Comparison of ENCODE assay signal across 1 cellular context in the genomic region with DNA sequence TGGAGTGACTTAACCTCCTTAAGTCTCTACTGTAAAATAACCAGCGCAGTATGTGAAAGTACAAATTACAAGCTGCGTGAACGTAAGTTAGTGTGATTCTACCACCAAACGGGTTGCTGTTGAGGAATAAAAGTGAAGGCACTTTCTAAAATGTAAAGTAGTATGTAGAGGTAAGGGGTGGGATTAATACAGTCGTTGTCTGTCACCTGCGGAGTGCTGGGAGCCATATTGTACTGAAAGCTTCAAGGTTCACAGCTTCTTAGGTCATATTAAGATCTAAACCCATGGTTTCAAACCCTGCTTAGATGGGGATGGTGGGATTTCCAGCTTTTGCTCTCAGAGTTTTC.
TF ChIP-seq lines count a peak whose summit lies in the region.

No MANE protein-coding gene starts in this region.

TF ChIP-seq in K562, 482 proteins besides CTCF, POLR2A, EP300 and RAD21 (continued from another document):
- TF ChIP-seq YY1 (IDR thresholded peaks at IDR 0.05; ENCODE audit: borderline replicate concordance in 1 of 3, control insufficient read depth in 1 of 3, extremely low read depth in 1 of 3, insufficient read depth in 3 of 3, insufficient read length in 1 of 3, insufficient replicate concordance in 2 of 3, low read depth in 1 of 3, low read length in 2 of 3) = peak in 1 of 3 experiments; percentile 67
- TF ChIP-seq CTBP1 (IDR thresholded peaks at IDR 0.05; ENCODE audit: borderline replicate concordance) = no peak
- TF ChIP-seq PHF8 (IDR thresholded peaks at IDR 0.05; ENCODE audit: borderline replicate concordance, low read length) = no peak
- TF ChIP-seq RCOR1 (IDR thresholded peaks at IDR 0.05; ENCODE audit: borderline replicate concordance in 1 of 2, low read depth in 2 of 2, low read length in 2 of 2) = 0 out of 4 replicates have a peak, but pooled peaks of 1 of the 2 experiments have one; percentile 1
- TF ChIP-seq USF1 (CRISPR knock-in tag; IDR thresholded peaks at IDR 0.05) = no peak
- no peak for TF ChIP-seq MYNN (IDR thresholded peaks at IDR 0.05)
- no peak for TF ChIP-seq MYNN (CRISPR knock-in tag; IDR thresholded peaks at IDR 0.05)
- TF ChIP-seq RBBP5 (IDR thresholded peaks at IDR 0.05; ENCODE audit: borderline replicate concordance, insufficient read depth, low read length, poor library complexity, severe bottlenecking) = no peak
- TF ChIP-seq HMG20B (CRISPR knock-in tag; IDR thresholded peaks at IDR 0.05) = no peak
- TF ChIP-seq, protein P1, sequence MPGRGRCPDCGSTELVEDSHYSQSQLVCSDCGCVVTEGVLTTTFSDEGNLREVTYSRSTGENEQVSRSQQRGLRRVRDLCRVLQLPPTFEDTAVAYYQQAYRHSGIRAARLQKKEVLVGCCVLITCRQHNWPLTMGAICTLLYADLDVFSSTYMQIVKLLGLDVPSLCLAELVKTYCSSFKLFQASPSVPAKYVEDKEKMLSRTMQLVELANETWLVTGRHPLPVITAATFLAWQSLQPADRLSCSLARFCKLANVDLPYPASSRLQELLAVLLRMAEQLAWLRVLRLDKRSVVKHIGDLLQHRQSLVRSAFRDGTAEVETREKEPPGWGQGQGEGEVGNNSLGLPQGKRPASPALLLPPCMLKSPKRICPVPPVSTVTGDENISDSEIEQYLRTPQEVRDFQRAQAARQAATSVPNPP (IDR thresholded peaks at IDR 0.05; ENCODE audit: borderline replicate concordance, insufficient read depth, insufficient read length) = no peak
- no peak for TF ChIP-seq ZNF79 (CRISPR knock-in tag; IDR thresholded peaks at IDR 0.05; ENCODE audit: low read depth)
- TF ChIP-seq NR2C1 (IDR thresholded peaks at IDR 0.05) = no peak
- no peak for TF ChIP-seq NR2C1 (tag; IDR thresholded peaks at IDR 0.05)
- TF ChIP-seq, protein P2, sequence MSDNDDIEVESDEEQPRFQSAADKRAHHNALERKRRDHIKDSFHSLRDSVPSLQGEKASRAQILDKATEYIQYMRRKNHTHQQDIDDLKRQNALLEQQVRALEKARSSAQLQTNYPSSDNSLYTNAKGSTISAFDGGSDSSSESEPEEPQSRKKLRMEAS (CRISPR knock-in tag; IDR thresholded peaks at IDR 0.05) = no peak
- no peak for TF ChIP-seq ZNF124 (CRISPR knock-in tag; IDR thresholded peaks at IDR 0.05)
- no peak for TF ChIP-seq HDAC8 (tag; IDR thresholded peaks at IDR 0.05)
- TF ChIP-seq, protein P3, sequence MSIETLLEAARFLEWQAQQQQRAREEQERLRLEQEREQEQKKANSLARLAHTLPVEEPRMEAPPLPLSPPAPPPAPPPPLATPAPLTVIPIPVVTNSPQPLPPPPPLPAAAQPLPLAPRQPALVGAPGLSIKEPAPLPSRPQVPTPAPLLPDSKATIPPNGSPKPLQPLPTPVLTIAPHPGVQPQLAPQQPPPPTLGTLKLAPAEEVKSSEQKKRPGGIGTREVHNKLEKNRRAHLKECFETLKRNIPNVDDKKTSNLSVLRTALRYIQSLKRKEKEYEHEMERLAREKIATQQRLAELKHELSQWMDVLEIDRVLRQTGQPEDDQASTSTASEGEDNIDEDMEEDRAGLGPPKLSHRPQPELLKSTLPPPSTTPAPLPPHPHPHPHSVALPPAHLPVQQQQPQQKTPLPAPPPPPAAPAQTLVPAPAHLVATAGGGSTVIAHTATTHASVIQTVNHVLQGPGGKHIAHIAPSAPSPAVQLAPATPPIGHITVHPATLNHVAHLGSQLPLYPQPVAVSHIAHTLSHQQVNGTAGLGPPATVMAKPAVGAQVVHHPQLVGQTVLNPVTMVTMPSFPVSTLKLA (conservative IDR thresholded peaks at IDR 0.05) = 0 out of 4 replicates have a peak, but pooled peaks of 1 of the 2 experiments have one; percentile 3
- TF ChIP-seq ATF7 (IDR thresholded peaks at IDR 0.05) = no peak
- TF ChIP-seq ZNF655 (CRISPR knock-in tag; IDR thresholded peaks at IDR 0.05) = no peak
- no peak for TF ChIP-seq ELF2 (CRISPR knock-in tag; IDR thresholded peaks at IDR 0.05)
- TF ChIP-seq MIER1 (IDR thresholded peaks at IDR 0.05; ENCODE audit: low read depth) = no peak
- TF ChIP-seq BRCA1 (IDR thresholded peaks at IDR 0.05) = no peak
- TF ChIP-seq BRCA1 (CRISPR knock-in tag; IDR thresholded peaks at IDR 0.05) = no peak
- 0 out of 2 replicates have a peak, but pooled peaks have one; percentile 48 for TF ChIP-seq GTF2F1 (IDR thresholded peaks at IDR 0.05; ENCODE audit: low read depth, low read length)
- no peak for TF ChIP-seq U2AF1 (optimal IDR thresholded peaks at IDR 0.05; ENCODE audit: low read depth, low read length)
- no peak for TF ChIP-seq HIVEP1 (CRISPR knock-in tag; IDR thresholded peaks at IDR 0.05)
- TF ChIP-seq TAF1 (IDR thresholded peaks at IDR 0.05; ENCODE audit: control insufficient read depth, extremely low read depth, insufficient read depth, low read length, severe bottlenecking) = peak; percentile 0
